Comparison of ENCODE assay signal across 8 cellular contexts in genomic region chr7:135160858-135161653, GRCh38. TPM values are rescaled to one million over a fixed set of nuclear protein-coding genes. Genes with fewer than 3 reads are reported as not detected.
A peak's percentile ranks its signal among the peaks of the same experiment; 100 is the strongest.
DNase-seq lines count a peak whose midpoint lies in the region; ATAC-seq, FAIRE-seq and TF ChIP-seq lines count a peak whose summit lies in the region.

No MANE protein-coding gene starts in this region.

- H3K27ac ChIP-seq in CD4-positive, alpha-beta memory T cell (ENCODE audit: low read depth, low read length), result no peak overlapping the region
- H3K27ac ChIP-seq in IMR-90 (ENCODE audit: insufficient read depth, low read length), result peak overlapping the region; percentile 24
- peak overlapping the region; percentile 84 for H3K27ac ChIP-seq in GM12878 (ENCODE audit: control insufficient read depth, insufficient read depth)
- H3K27ac ChIP-seq in muscle layer of duodenum (ENCODE audit: low read length), result peak overlapping the region; percentile 71

- H2AK9ac ChIP-seq in IMR-90 (replicated peaks; ENCODE audit: low read depth, low read length, poor library complexity), result peak overlapping the region; percentile 44

- TF ChIP-seq POLR2A in IMR-90 (IDR thresholded peaks at IDR 0.05; ENCODE audit: low read depth, low read length) (no peak), GM12878 (IDR thresholded peaks at IDR 0.05; ENCODE audit: low read depth, low read length) (no peak)

- POLR2A ChIA-PET in CD4-positive, alpha-beta memory T cell (lab: Charles Lee; ENCODE audit: partially characterized antibody), result interaction anchor here (0.6 to 5.4 kb wide), 5 partner anchors 8 to 489 kb away, joined by 3 to 74 read pairs (median 5); partner anchors contain the start of genes CYREN and TMEM140
- POLR2A ChIA-PET in IMR-90 (lab: Charles Lee; ENCODE audit: unreplicated experiment) (interaction anchor here (0.7 kb wide), 1 partner anchor 846 kb away, joined by 3 read pairs; no protein-coding TSS in a partner anchor), GM12878 (lab: Charles Lee) (interaction anchor here (0.7 to 15.9 kb wide), 8 partner anchors 9 to 173 kb away, joined by 3 to 169 read pairs (median 6); partner anchors contain the start of genes AGBL3, CYREN and TMEM140)

- H3K79me1 ChIP-seq in IMR-90 (ENCODE audit: low read depth in 1 of 2, low read length in 2 of 2), result peaks cover 0 to 36% of the 10 kb centered on the region in 2 experiments; a peak in 2 of 4 replicates

- peak overlapping the region; percentile 61 for H3K18ac ChIP-seq in IMR-90 (ENCODE audit: low read depth, low read length)

- H3K27ac Mint-ChIP-seq in CD4-positive, alpha-beta memory T cell, result peak overlapping the region; percentile 52 to 85 (median 74)

- no peak for TF ChIP-seq EP300 in GM12878 (IDR thresholded peaks at IDR 0.05; ENCODE audit: borderline replicate concordance in 1 of 2, control insufficient read depth in 1 of 2, low read depth in 2 of 2, low read length in 2 of 2)

- peaks cover 27 to 72% (median 53%) of the 10 kb centered on the region in 4 donors for H3K4me1 Mint-ChIP-seq in CD4-positive, alpha-beta memory T cell

- H3K23ac ChIP-seq in IMR-90 (ENCODE audit: low read depth, low read length), result 0 out of 2 replicates have a peak overlapping the region, but pooled peaks have one; percentile 12

- CTCF ChIA-PET in CD4-positive, alpha-beta memory T cell (lab: Charles Lee; ENCODE audit: partially characterized antibody), result interaction anchor here (1.7 to 12.3 kb wide), 4 partner anchors 9 to 176 kb away, joined by 6 to 162 read pairs (median 16); partner anchors contain the start of genes AGBL3, CYREN and TMEM140
- CTCF ChIA-PET in IMR-90 (lab: Yijun Ruan, JAX) (interaction anchor here (0.7 to 1.1 kb wide), 5 partner anchors 10 to 175 kb away, joined by 3 read pairs; partner anchors contain the start of genes AGBL3, CYREN and TMEM140), GM12878 (lab: Yijun Ruan, JAX) (interaction anchor here (0.5 to 4.4 kb wide), 14 partner anchors 8 to 514 kb away, joined by 3 to 28 read pairs (median 6); partner anchors contain the start of genes AGBL3 and TMEM140)

- peak overlapping the region; percentile 78 for H4K5ac ChIP-seq in IMR-90 (ENCODE audit: low read depth, low read length)

- H4K8ac ChIP-seq in IMR-90 (ENCODE audit: low read depth in 2 of 2, low read length in 2 of 2), result peak overlapping the region; percentile 35 to 62; a peak in 2 of 4 replicates

- H3K36me3 Mint-ChIP-seq in CD4-positive, alpha-beta memory T cell, result peaks cover 67 to 73% of the 10 kb centered on the region in 2 donors

- no peaks in the 10 kb centered on the region for H3K27me3 Mint-ChIP-seq in CD4-positive, alpha-beta memory T cell

- no peaks in the 10 kb centered on the region for H3K27me3 ChIP-seq in CD4-positive, alpha-beta memory T cell (ENCODE audit: insufficient read depth, low read length)
- no peaks in the 10 kb centered on the region for H3K27me3 ChIP-seq in IMR-90 (ENCODE audit: control insufficient read depth, insufficient read depth, low read length)
- no peaks in the 10 kb centered on the region for H3K27me3 ChIP-seq in GM12878 (replicated peaks in 1 of 2; ENCODE audit: control insufficient read depth in 2 of 2, insufficient read depth in 2 of 2, low read length in 1 of 2)
- H3K27me3 ChIP-seq in muscle layer of duodenum (ENCODE audit: low read depth, low read length), result no peaks in the 10 kb centered on the region

- TF ChIP-seq RAD21 in IMR-90 (IDR thresholded peaks at IDR 0.05; ENCODE audit: low read length) (no peak), GM12878 (IDR thresholded peaks at IDR 0.05; ENCODE audit: insufficient read depth, low read depth, low read length) (peak; percentile 17; the same call in 1 of the 2 replicates)

- peak overlapping the region; percentile 58; the same call in 1 of the 2 replicates for H3K14ac ChIP-seq in IMR-90 (replicated peaks; ENCODE audit: low read depth, low read length)

- no TSS peak for BruUV-seq in IMR-90 (replicated peaks; lab: Mats Ljungman, UMichigan)
- BruUV-seq in GM12878 (replicated peaks; lab: Mats Ljungman, UMichigan), result TSS peak; percentile 14

- no peak for DNase-seq in CD4-positive, alpha-beta memory T cell
- peak; percentile 14 for DNase-seq in IMR-90
- DNase-seq in GM12878 (ENCODE audit: low read depth, low spot score), result no peak
- DNase-seq in NCI-H510A (lab: John Stamatoyannopoulos, UW), result no peak

- H3K9ac ChIP-seq in IMR-90 (ENCODE audit: low read depth, low read length) (no peak overlapping the region), GM12878 (ENCODE audit: control insufficient read depth, insufficient read depth, low read length) (peak overlapping the region; percentile 64)

- H2AK5ac ChIP-seq in IMR-90 (ENCODE audit: low read depth, low read length), result peak overlapping the region; percentile 59; the same call in 1 of the 2 replicates

- H3K36me3 ChIP-seq in CD4-positive, alpha-beta memory T cell (ENCODE audit: insufficient read depth, low read length), result peaks cover 4% of the 10 kb centered on the region
- peaks cover 18% of the 10 kb centered on the region for H3K36me3 ChIP-seq in IMR-90 (ENCODE audit: control insufficient read depth, insufficient read depth, low read length)
- peaks cover 24 to 25% of the 10 kb centered on the region in 2 experiments; a peak in 3 of 4 replicates for H3K36me3 ChIP-seq in GM12878 (ENCODE audit: control insufficient read depth in 2 of 2, insufficient read depth in 2 of 2, low read length in 1 of 2)
- H3K36me3 ChIP-seq in muscle layer of duodenum (ENCODE audit: control insufficient read depth in 1 of 2, insufficient read depth in 2 of 2, low read length in 2 of 2), result peaks cover 4 to 17% of the 10 kb centered on the region in 2 donors

- H2BK5ac ChIP-seq in IMR-90 (ENCODE audit: low read depth, low read length, poor library complexity, severe bottlenecking), result no peak overlapping the region

- no peak for TF ChIP-seq CTCF in IMR-90 (conservative IDR thresholded peaks at IDR 0.05; ENCODE audit: low read depth, low read length)
- TF ChIP-seq CTCF in GM12878 (IDR thresholded peaks at IDR 0.05 in 2 of 3, conservative IDR thresholded peaks at IDR 0.05 in 1 of 3; ENCODE audit: control insufficient read depth in 2 of 3, extremely low read depth in 1 of 3, insufficient read depth in 1 of 3, low read depth in 3 of 3, low read length in 3 of 3), result peak in 1 of 3 experiments; percentile 5; a peak in 2 of 6 replicates

- H2BK15ac ChIP-seq in IMR-90 (ENCODE audit: low read depth, low read length), result peak overlapping the region; percentile 45; the same call in 1 of the 3 replicates

- dilution Hi-C loops in IMR-90 (cut with HindIII; ENCODE audit: low sequenced_read_pairs, unreplicated experiment), result no loop called here

- SMC1A ChIA-PET in GM12878 (lab: Charles Lee; ENCODE audit: uncharacterized antibody, unreplicated experiment), result interaction anchor here (0.6 to 7.0 kb wide), 16 partner anchors 9 to 513 kb away, joined by 3 to 108 read pairs (median 4); partner anchors contain the start of genes AGBL3, CYREN and TMEM140

- H2AFZ ChIP-seq in IMR-90 (replicated peaks; ENCODE audit: low read length, poor library complexity) (no peak overlapping the region), GM12878 (ENCODE audit: control insufficient read depth, low read depth, low read length) (peak overlapping the region; percentile 32)

- in situ Hi-C loops in IMR-90 (cut with MboI; ENCODE audit: low sequenced_read_pairs) (loop anchor here (10.0 kb wide), 2 partner anchors 176 to 476 kb away; partner anchors contain the start of gene AGBL3), GM12878 (cut with MboI) (loop anchor here (10.0 kb wide), 1 partner anchor 516 kb away; the partner anchor contains the start of gene BPGM)

- RAD21 ChIA-PET in GM12878 (lab: Charles Lee; ENCODE audit: unreplicated experiment), result interaction anchor here (0.7 to 9.0 kb wide), 16 partner anchors 8 to 525 kb away, joined by 3 to 84 read pairs (median 4); partner anchors contain the start of genes AGBL3, CYREN and TMEM140

- H3K9me3 ChIP-seq in CD4-positive, alpha-beta memory T cell (ENCODE audit: control insufficient read depth in 1 of 2, low read length in 2 of 2), result peaks cover 0 to 2% of the 10 kb centered on the region in 2 donors
- H3K9me3 ChIP-seq in IMR-90 (ENCODE audit: control insufficient read depth, insufficient read depth, low read length) (0 out of 2 replicates have a peak, but pooled peaks cover under 1% of the 10 kb centered on the region), GM12878 (replicated peaks; ENCODE audit: control insufficient read depth, insufficient read depth, low read length) (peaks cover 25% of the 10 kb centered on the region), muscle layer of duodenum (ENCODE audit: control insufficient read depth in 1 of 2, low read length in 2 of 2) (peaks cover 0 to under 1% of the 10 kb centered on the region in 2 donors)

- H2BK120ac ChIP-seq in IMR-90 (ENCODE audit: low read depth, low read length), result peak overlapping the region; percentile 58

- H4K91ac ChIP-seq in IMR-90 (ENCODE audit: insufficient read depth, low read depth, low read length), result peak overlapping the region; percentile 55

- intact Hi-C loops in CD4-positive, alpha-beta memory T cell (cut with micrococcal nuclease), result no loop called here
- intact Hi-C loops in IMR-90 (cut with micrococcal nuclease) (no loop called here), GM12878 (cut with micrococcal nuclease; ENCODE audit: unreplicated experiment) (no loop called here)

- no peak for FAIRE-seq in GM12878 (lab: Jason Lieb, UNC)

- H3K56ac ChIP-seq in IMR-90 (ENCODE audit: extremely low read depth, insufficient read depth, low read length), result no peak overlapping the region

- H3K4me2 ChIP-seq in IMR-90 (ENCODE audit: low read depth, low read length), result no peak overlapping the region; the same call in 1 of the 2 replicates
- peak overlapping the region; percentile 64 for H3K4me2 ChIP-seq in GM12878 (ENCODE audit: control insufficient read depth, insufficient read depth)

- peaks cover 0 to 18% (median 11%) of the 10 kb centered on the region in 8 donors for H3K9me3 Mint-ChIP-seq in CD4-positive, alpha-beta memory T cell

- no peak overlapping the region for H3K4me3 ChIP-seq in CD4-positive, alpha-beta memory T cell (ENCODE audit: low read length in 2 of 2)
- H3K4me3 ChIP-seq in IMR-90 (ENCODE audit: insufficient read depth, low read depth, low read length), result no peak overlapping the region
- no peak overlapping the region for H3K4me3 ChIP-seq in GM12878
- no peak overlapping the region for H3K4me3 ChIP-seq in muscle layer of duodenum (ENCODE audit: low read depth in 1 of 2, low read length in 2 of 2)

- H3K4me1 ChIP-seq in CD4-positive, alpha-beta memory T cell (ENCODE audit: insufficient read depth, low read length), result peaks cover 39% of the 10 kb centered on the region
- H3K4me1 ChIP-seq in IMR-90 (ENCODE audit: control insufficient read depth, insufficient read depth, low read length) (peaks cover 16% of the 10 kb centered on the region), GM12878 (ENCODE audit: control insufficient read depth, insufficient read depth, low read length) (peaks cover 32% of the 10 kb centered on the region), muscle layer of duodenum (ENCODE audit: control insufficient read depth in 1 of 2, insufficient read depth in 2 of 2, low read length in 2 of 2) (peaks cover 4 to 41% of the 10 kb centered on the region in 2 donors)

- H4K20me1 ChIP-seq in IMR-90 (ENCODE audit: insufficient read depth, low read length) (no peaks in the 10 kb centered on the region), GM12878 (ENCODE audit: control insufficient read depth, insufficient read depth) (no peaks in the 10 kb centered on the region)

- peak overlapping the region; percentile 61 for H2BK20ac ChIP-seq in IMR-90 (ENCODE audit: low read depth, low read length)

- peaks cover 37% of the 10 kb centered on the region for H3K79me2 ChIP-seq in GM12878 (ENCODE audit: control insufficient read depth, insufficient read depth, low read length)

- ATAC-seq in IMR-90 (ENCODE audit: low read depth), result peak; percentile 36
- peak; percentile 67 for ATAC-seq in GM12878
- ATAC-seq in GM18873 (IDR thresholded peaks at IDR 0.05; ENCODE audit: low FRiP score, unreplicated experiment), result no peak
- ATAC-seq in GM21529 (IDR thresholded peaks at IDR 0.05; ENCODE audit: unreplicated experiment), result no peak
- no peak for ATAC-seq in HG02623 (IDR thresholded peaks at IDR 0.05; ENCODE audit: unreplicated experiment)

- H3K4ac ChIP-seq in IMR-90 (ENCODE audit: low read depth, low read length), result peak overlapping the region; percentile 51

- 85% methylated on average over 5 of the region's 9 CpGs; no CpG with 5 or more reads in 1 of the 2 experiments for WGBS in IMR-90 (ENCODE audit: extremely low coverage in 2 of 2, insufficient read length in 1 of 2), 2 experiments
- WGBS in GM12878 (ENCODE audit: insufficient coverage, insufficient replicate concordance, low lambda C conversion rate, missing lambda C conversion rate), result 46% methylated on average over 9 of the region's 9 CpGs

- peaks cover 4% of the 10 kb centered on the region for H3K9me1 ChIP-seq in IMR-90 (ENCODE audit: insufficient read depth, low read length)

- H3K4me3 Mint-ChIP-seq in CD4-positive, alpha-beta memory T cell, result peak overlapping the region in 2 of 8 donors; percentile 40 to 44

RNA-seq across cellular contexts. Expression of gene CYREN, which starts 9.5 kb away (rescaled TPM):
- total RNA-seq in CD4-positive, alpha-beta memory T cell, result 10 to 100 TPM; 45.3 to 46.5 TPM
- polyA plus RNA-seq in CD4-positive, alpha-beta memory T cell, result 10 to 100 TPM; 35.2 to 52.9 TPM
- 26.5 and 33.1 TPM in 2 replicates for total RNA-seq in IMR-90 (2012; rRNA removed)
- 24.2 and 29.2 TPM in 2 replicates for polyA plus RNA-seq in IMR-90 (2012; rRNA removed)
- 20.1 and 21.8 TPM in 2 replicates for polyA plus RNA-seq in IMR-90 (2012; cell fraction: cytosol; rRNA removed)
- 13.8 and 18.6 TPM in 2 replicates for polyA plus RNA-seq in IMR-90 (2012; cell fraction: nucleus; rRNA removed; ENCODE audit: low replicate concordance)
- total RNA-seq in GM12878 (2013; cell fraction: nucleolus; rRNA removed), result 111 and 122 TPM in 2 replicates
- total RNA-seq in GM12878 (2014; rRNA removed), result 61.3 and 61.5 TPM in 2 replicates
- total RNA-seq in GM12878 (2014; rRNA removed; fragmentation: Illumina TruSeq; extraction: Trizol), result 48.3 and 50.8 TPM in 2 replicates
- total RNA-seq in GM12878 (2021), result 55.3 and 58.0 TPM in 2 replicates
- 30.9 TPM for polyA plus RNA-seq in GM12878 (2011; ENCODE audit: low read depth)
- 64.3 and 64.5 TPM in 2 replicates for polyA plus RNA-seq in GM12878 (2011; rRNA removed)
- polyA plus RNA-seq in GM12878 (2011; cell fraction: cytosol; rRNA removed), result 66.1 and 70.1 TPM in 2 replicates
- 56.5 and 56.8 TPM in 2 replicates for polyA plus RNA-seq in GM12878 (2011; cell fraction: nucleus; rRNA removed)
- 44.2 and 50.8 TPM in 2 replicates for polyA plus RNA-seq in GM12878 (2012)
- 42.5 and 46.0 TPM in 2 replicates for polyA plus RNA-seq in GM12878 (2014; fragmentation: Illumina TruSeq; extraction: Trizol)
- polyA plus RNA-seq in GM12878 (2014; fragmentation: Nextera tagmentation; extraction: Ambion mirVana), result 10 to 100 TPM in 1 of 2 experiments, 1 to 10 TPM in 1; 8.7 to 12.9 TPM
- polyA plus RNA-seq in GM12878 (2014; rRNA removed), result 49.6 and 54.6 TPM in 2 replicates
- 10 to 100 TPM; 56.7 to 57.7 TPM for polyA plus RNA-seq in GM12878 (2016; fragmentation: Nextera tagmentation; extraction: Ambion mirVana)
- 66.1 and 105 TPM in 2 replicates for polyA minus RNA-seq in GM12878 (2011; rRNA and poly(A)+ RNA removed)
- 22.8 and 23.1 TPM in 2 replicates for polyA minus RNA-seq in GM12878 (2011; cell fraction: cytosol; rRNA and poly(A)+ RNA removed)
- polyA minus RNA-seq in GM12878 (2011; cell fraction: nucleus; rRNA and poly(A)+ RNA removed), result 65.0 and 93.4 TPM in 2 replicates

RNA-seq across cellular contexts. Expression of gene TMEM140, which starts 13.2 kb away (rescaled TPM):
- total RNA-seq in CD4-positive, alpha-beta memory T cell, result 10 to 100 TPM; 28.3 to 31.3 TPM
- polyA plus RNA-seq in CD4-positive, alpha-beta memory T cell, result 10 to 100 TPM; 13.6 to 30.9 TPM
- total RNA-seq in IMR-90 (2012; rRNA removed) (0.28 and 0.72 TPM in 2 replicates), GM12878 (2014; rRNA removed) (2.4 and 2.9 TPM in 2 replicates), GM12878 (2014; rRNA removed; fragmentation: Illumina TruSeq; extraction: Trizol) (3.3 and 4.3 TPM in 2 replicates), GM12878 (2021) (3.0 and 5.2 TPM in 2 replicates)
- polyA plus RNA-seq in IMR-90 (2012; rRNA removed) (0.23 and 0.24 TPM in 2 replicates), GM12878 (2011; rRNA removed) (16.7 and 20.7 TPM in 2 replicates), GM12878 (2014; fragmentation: Illumina TruSeq; extraction: Trizol) (3.2 and 3.7 TPM in 2 replicates), GM12878 (2014; fragmentation: Nextera tagmentation; extraction: Ambion mirVana) (1 to 10 TPM in 1 of 2 experiments, under 1 TPM in 1; 0.85 to 1.1 TPM), GM12878 (2014; rRNA removed) (3.1 and 3.3 TPM in 2 replicates), GM12878 (2016; fragmentation: Nextera tagmentation; extraction: Ambion mirVana) (10 to 100 TPM; 11.2 to 12.4 TPM)
- polyA plus RNA-seq in IMR-90 (2012; cell fraction: cytosol; rRNA removed), result 0.16 and 0.56 TPM in 2 replicates
- 0.14 and 0.44 TPM in 2 replicates for polyA plus RNA-seq in IMR-90 (2012; cell fraction: nucleus; rRNA removed; ENCODE audit: low replicate concordance)
- 69.2 and 83.7 TPM in 2 replicates for total RNA-seq in GM12878 (2013; cell fraction: nucleolus; rRNA removed)
- polyA plus RNA-seq in GM12878 (2011; ENCODE audit: low read depth), result 18.1 TPM
- 18.6 and 18.9 TPM in 2 replicates for polyA plus RNA-seq in GM12878 (2011; cell fraction: cytosol; rRNA removed)
- 12.3 and 14.9 TPM in 2 replicates for polyA plus RNA-seq in GM12878 (2011; cell fraction: nucleus; rRNA removed)
- polyA plus RNA-seq in GM12878 (2012), result 25.4 and 32.2 TPM in 2 replicates
- 21.2 and 24.0 TPM in 2 replicates for polyA minus RNA-seq in GM12878 (2011; rRNA and poly(A)+ RNA removed)
- 6.5 and 8.0 TPM in 2 replicates for polyA minus RNA-seq in GM12878 (2011; cell fraction: cytosol; rRNA and poly(A)+ RNA removed)
- 20.4 and 28.7 TPM in 2 replicates for polyA minus RNA-seq in GM12878 (2011; cell fraction: nucleus; rRNA and poly(A)+ RNA removed)

RNA-seq across cellular contexts. Expression of gene WDR91, which starts 50.3 kb away (rescaled TPM):
- 10 to 100 TPM; 29.1 to 29.4 TPM for total RNA-seq in CD4-positive, alpha-beta memory T cell
- 1 to 10 TPM; 2.3 to 8.9 TPM for polyA plus RNA-seq in CD4-positive, alpha-beta memory T cell
- total RNA-seq in IMR-90 (2012; rRNA removed), result 5.2 and 6.4 TPM in 2 replicates
- 10.3 and 10.6 TPM in 2 replicates for polyA plus RNA-seq in IMR-90 (2012; rRNA removed)
- polyA plus RNA-seq in IMR-90 (2012; cell fraction: cytosol; rRNA removed), result 4.0 and 5.4 TPM in 2 replicates
- 33.6 and 39.3 TPM in 2 replicates for polyA plus RNA-seq in IMR-90 (2012; cell fraction: nucleus; rRNA removed; ENCODE audit: low replicate concordance)
- 127 and 142 TPM in 2 replicates for total RNA-seq in GM12878 (2013; cell fraction: nucleolus; rRNA removed)
- total RNA-seq in GM12878 (2014; rRNA removed), result 26.0 TPM in 2 replicates
- total RNA-seq in GM12878 (2014; rRNA removed; fragmentation: Illumina TruSeq; extraction: Trizol), result 13.3 and 15.8 TPM in 2 replicates
- 27.4 TPM in 2 replicates for total RNA-seq in GM12878 (2021)
- 11.4 TPM for polyA plus RNA-seq in GM12878 (2011; ENCODE audit: low read depth)
- polyA plus RNA-seq in GM12878 (2011; rRNA removed), result 61.8 and 83.3 TPM in 2 replicates
- polyA plus RNA-seq in GM12878 (2011; cell fraction: cytosol; rRNA removed), result 79.6 and 99.6 TPM in 2 replicates
- polyA plus RNA-seq in GM12878 (2011; cell fraction: nucleus; rRNA removed), result 285 and 340 TPM in 2 replicates
- polyA plus RNA-seq in GM12878 (2012), result 19.4 and 28.1 TPM in 2 replicates
- 13.7 and 17.8 TPM in 2 replicates for polyA plus RNA-seq in GM12878 (2014; fragmentation: Illumina TruSeq; extraction: Trizol)
- polyA plus RNA-seq in GM12878 (2014; fragmentation: Nextera tagmentation; extraction: Ambion mirVana), result 10 to 100 TPM in 1 of 2 experiments, 1 to 10 TPM in 1; 7.6 to 10.1 TPM
- polyA plus RNA-seq in GM12878 (2014; rRNA removed), result 31.9 and 37.2 TPM in 2 replicates
- polyA plus RNA-seq in GM12878 (2016; fragmentation: Nextera tagmentation; extraction: Ambion mirVana), result 10 to 100 TPM; 13.4 to 15.2 TPM
- polyA minus RNA-seq in GM12878 (2011; rRNA and poly(A)+ RNA removed), result 59.1 and 118 TPM in 2 replicates
- 27.2 and 29.9 TPM in 2 replicates for polyA minus RNA-seq in GM12878 (2011; cell fraction: cytosol; rRNA and poly(A)+ RNA removed)
- polyA minus RNA-seq in GM12878 (2011; cell fraction: nucleus; rRNA and poly(A)+ RNA removed), result 68.1 and 80.8 TPM in 2 replicates

Comparison
In these comparisons a context has a peak if more than half of its experiments do, and no peak if none do; other contexts are left out.
1. ATAC-seq: peak in IMR-90 (single experiment) and GM12878 (single experiment); none in GM18873 (single experiment), GM21529 (single experiment) and HG02623 (single experiment).